In the genomic region with DNA sequence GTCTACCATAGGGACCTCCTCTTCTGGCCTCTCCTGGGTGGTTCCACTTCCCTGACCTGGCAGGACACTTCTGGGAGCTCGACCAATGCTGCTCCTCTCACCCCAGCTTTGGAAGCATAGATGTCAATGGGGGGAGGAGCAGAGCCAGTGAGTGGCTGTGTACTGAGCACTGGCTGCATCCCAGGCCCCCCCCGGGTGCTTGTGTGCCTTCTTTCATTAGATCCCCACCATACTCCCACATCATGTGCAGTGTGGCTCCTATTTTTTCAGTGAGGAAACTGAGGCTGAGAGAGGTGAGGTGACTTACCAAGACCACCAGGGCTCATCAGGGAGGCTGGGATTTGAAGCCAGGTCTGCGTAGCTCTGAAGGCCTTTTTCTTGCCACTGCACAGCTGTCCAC, we compare ENCODE assay signal across 22 cellular contexts. TPM values are rescaled to one million over a fixed set of nuclear protein-coding genes. Genes with fewer than 3 reads are reported as not detected.
DNase-seq lines count a peak whose midpoint lies in the region; ATAC-seq and TF ChIP-seq lines count a peak whose summit lies in the region.
"Had no signal": no experiment of that assay in that cellular context is flagged by ENCODE, and none has a peak within 500 bp of the region (broad histone marks: within the 10 kb centered on the region; RNA-seq: fewer than 3 reads in every experiment).

No MANE protein-coding gene starts in this region.

- H3K4me3 ChIP-seq in Loucy (ENCODE audit: low read length, poor library complexity, severe bottlenecking): no peak overlapping the region
- H3K4me3 ChIP-seq in endodermal cell (ENCODE audit: low read length): no peak overlapping the region
- H3K4me3 ChIP-seq: heart left ventricle, SJCRH30, stomach, tibial artery had no signal

- H3K27me3 Mint-ChIP-seq in activated CD4-positive, alpha-beta T cell treated with anti-CD3 and anti-CD28 coated beads, Interleukin-2, amount 10 ng/mL, durations not matched to agents 24 days and 14 days: no peaks in the 10 kb centered on the region
- H3K27me3 Mint-ChIP-seq in endodermal cell (ENCODE audit: insufficient read depth): peaks cover 2% of the 10 kb centered on the region

- H3K36me3 ChIP-seq in Loucy (ENCODE audit: insufficient read depth, low read length) (no peaks in the 10 kb centered on the region), endodermal cell (ENCODE audit: control insufficient read depth, insufficient read depth, low read length) (no peaks in the 10 kb centered on the region)
- H3K36me3 ChIP-seq: heart left ventricle, SJCRH30, stomach, tibial artery had no signal

- TF ChIP-seq CTCF in Loucy (conservative IDR thresholded peaks at IDR 0.05; ENCODE audit: low read length) (no peak), endodermal cell (conservative IDR thresholded peaks at IDR 0.05) (no peak)

- H3K9me3 ChIP-seq in Loucy (ENCODE audit: insufficient read depth, low read depth, low read length) (no peaks in the 10 kb centered on the region), endodermal cell (ENCODE audit: control insufficient read depth, low read length) (peaks cover 10% of the 10 kb centered on the region)
- H3K9me3 ChIP-seq: SJCRH30 had no signal

- H3K36me3 Mint-ChIP-seq in activated CD4-positive, alpha-beta T cell treated with anti-CD3 and anti-CD28 coated beads, Interleukin-2, amount 10 ng/mL, durations not matched to agents 24 days and 14 days (ENCODE audit: low read depth): peaks cover 11% of the 10 kb centered on the region
- H3K36me3 Mint-ChIP-seq in endodermal cell (ENCODE audit: low read depth): no peaks in the 10 kb centered on the region

- no peaks in the 10 kb centered on the region for H4K20me1 ChIP-seq in Loucy (ENCODE audit: insufficient read depth, low read length, poor library complexity, severe bottlenecking)

- no peaks in the 10 kb centered on the region for H3K79me2 ChIP-seq in Loucy (ENCODE audit: insufficient read depth, low read length)

- peak overlapping the region; percentile 13 for H3K27ac Mint-ChIP-seq in activated CD4-positive, alpha-beta T cell treated with anti-CD3 and anti-CD28 coated beads, Interleukin-2, amount 10 ng/mL, durations not matched to agents 24 days and 14 days
- H3K27ac Mint-ChIP-seq in endodermal cell: no peak overlapping the region

- H3K27me3 ChIP-seq in Loucy (ENCODE audit: insufficient read depth, low read length, poor library complexity, severe bottlenecking) (no peaks in the 10 kb centered on the region), endodermal cell (ENCODE audit: control insufficient read depth, insufficient read depth, low read length, poor library complexity, severe bottlenecking) (no peaks in the 10 kb centered on the region)
- H3K27me3 ChIP-seq: heart left ventricle, SJCRH30, stomach, tibial artery had no signal

- H3K9ac ChIP-seq in Loucy (ENCODE audit: low read depth, low read length, poor library complexity, severe bottlenecking) (no peak overlapping the region), endodermal cell (ENCODE audit: extremely low read depth, low read length, poor library complexity, severe bottlenecking) (no peak overlapping the region)

- intact Hi-C loops in activated CD4-positive, alpha-beta T cell treated with anti-CD3 and anti-CD28 coated beads, Interleukin-2, amount 10 ng/mL, durations not matched to agents 24 days and 14 days (cut with micrococcal nuclease): loop anchor here (2.0 kb wide), 2 partner anchors 37 to 47 kb away; no protein-coding TSS in a partner anchor
- intact Hi-C loops in sciatic nerve (cut with DNase I): no loop called here

- H3F3A ChIP-seq in Loucy (ENCODE audit: low read depth): no peaks in the 10 kb centered on the region

- no peak overlapping the region for H2AFZ ChIP-seq in Loucy (ENCODE audit: low read length)

- peak overlapping the region; percentile 43 for H3K4me2 ChIP-seq in Loucy (ENCODE audit: low read depth, low read length, poor library complexity, severe bottlenecking)

- DNase-seq in activated CD4-positive, alpha-beta T cell treated with anti-CD3 and anti-CD28 coated beads, Interleukin-2, amount 10 ng/mL, durations not matched to agents 24 days and 14 days: no peak
- DNase-seq in activated CD4-positive, alpha-beta T cell treated with anti-CD3 and anti-CD28 coated beads, Interleukin-2, amount 50 U/mL, for 4 hours: no peak
- DNase-seq in endodermal cell (peak; percentile 24), sciatic nerve (ENCODE audit: low spot score) (no peak)
- peak; percentile 21 for DNase-seq in stimulated activated CD8-positive, alpha-beta memory T cell treated with anti-CD3 and anti-CD28 coated beads, Interleukin-4, amount 100 ng/mL, for 48 hours
- DNase-seq: activated CD4-positive, alpha-beta T cell treated with anti-CD3 and anti-CD28 coated beads for 4 hours; cerebellar nuclear complex; DMS153; heart left ventricle; left colon; NCI-H446; stomach; tibial artery had no signal

- peaks cover 26% of the 10 kb centered on the region for H3K4me1 ChIP-seq in Loucy (ENCODE audit: insufficient read depth, low read length, poor library complexity, severe bottlenecking)
- peaks cover 12% of the 10 kb centered on the region for H3K4me1 ChIP-seq in endodermal cell (ENCODE audit: control insufficient read depth, insufficient read depth, low read length)

- no peak for ATAC-seq in GM18502 (IDR thresholded peaks at IDR 0.05; ENCODE audit: poor library complexity, unreplicated experiment)
- no peak for ATAC-seq in HG03135 (IDR thresholded peaks at IDR 0.05; ENCODE audit: unreplicated experiment)
- ATAC-seq in sciatic nerve: no peak
- ATAC-seq: heart left ventricle, left colon, Panc1 had no signal

- no peak overlapping the region for H3K4me3 Mint-ChIP-seq in activated CD4-positive, alpha-beta T cell treated with anti-CD3 and anti-CD28 coated beads, Interleukin-2, amount 10 ng/mL, durations not matched to agents 24 days and 14 days
- H3K4me3 Mint-ChIP-seq in endodermal cell: no peak overlapping the region

- H3K9me3 Mint-ChIP-seq in activated CD4-positive, alpha-beta T cell treated with anti-CD3 and anti-CD28 coated beads, Interleukin-2, amount 10 ng/mL, durations not matched to agents 24 days and 14 days: peaks cover 16% of the 10 kb centered on the region
- H3K9me3 Mint-ChIP-seq in endodermal cell: peaks cover 15% of the 10 kb centered on the region

- no peaks in the 10 kb centered on the region for H3K9me2 ChIP-seq in Loucy (replicated peaks; ENCODE audit: low read depth, low read length)

- WGBS in endodermal cell (ENCODE audit: insufficient coverage in 1 of 2, insufficient read length in 1 of 2), 2 experiments: 92 to 100% methylated on average over 1 to 3 of the region's 3 CpGs

- H3K4me1 Mint-ChIP-seq in activated CD4-positive, alpha-beta T cell treated with anti-CD3 and anti-CD28 coated beads, Interleukin-2, amount 10 ng/mL, durations not matched to agents 24 days and 14 days: peaks cover 41% of the 10 kb centered on the region
- H3K4me1 Mint-ChIP-seq in endodermal cell: peaks cover 30% of the 10 kb centered on the region

- H3K27ac ChIP-seq in endodermal cell (ENCODE audit: low read depth, low read length): no peak overlapping the region
- H3K27ac ChIP-seq: 22Rv1, SJCRH30, stomach had no signal

RNA-seq across cellular contexts. Expression of gene LRRC32, which starts 44.3 kb away (rescaled TPM):
- total RNA-seq in activated CD4-positive, alpha-beta T cell treated with anti-CD3 and anti-CD28 coated beads, Interleukin-2, amount 10 ng/mL, durations not matched to agents 24 days and 14 days: 6.6 and 8.6 TPM in 2 replicates
- total RNA-seq in endodermal cell (1 to 10 TPM; 1.3 to 1.6 TPM), sciatic nerve (192 TPM)
- polyA plus RNA-seq in endodermal cell (2013, experiment 1 of 2): 2.0 TPM
- 2.2 TPM for polyA plus RNA-seq in endodermal cell (2013, experiment 2 of 2)
- total RNA-seq: G401, M059J had no signal
- polyA plus RNA-seq: naive thymus-derived CD8-positive, alpha-beta T cell had no signal

Comparison
In these comparisons a context has a peak if more than half of its experiments do, and no peak if none do; other contexts are left out.
1. DNase-seq: peak in endodermal cell (single experiment) and stimulated activated CD8-positive, alpha-beta memory T cell treated with anti-CD3 and anti-CD28 coated beads, Interleukin-4, amount 100 ng/mL, for 48 hours (single experiment); none in activated CD4-positive, alpha-beta T cell treated with anti-CD3 and anti-CD28 coated beads, Interleukin-2, amount 10 ng/mL, durations not matched to agents 24 days and 14 days (single experiment), activated CD4-positive, alpha-beta T cell treated with anti-CD3 and anti-CD28 coated beads, Interleukin-2, amount 50 U/mL, for 4 hours (0 of 2) and sciatic nerve (single experiment).
2. RNA of gene LRRC32, which starts 44.3 kb away (total RNA-seq): 192 TPM in sciatic nerve (single experiment); 6.6 to 8.6 TPM in activated CD4-positive, alpha-beta T cell treated with anti-CD3 and anti-CD28 coated beads, Interleukin-2, amount 10 ng/mL, durations not matched to agents 24 days and 14 days and 1.3 to 1.6 TPM in endodermal cell; every median in the first group is over 10 times any median in the second.